1 cellular context compared by ENCODE assay signal in genomic region chr22:41682033-41682807, GRCh38.
TF ChIP-seq lines count a peak whose summit lies in the region.

No MANE protein-coding gene starts in this region.

TF ChIP-seq in WTC11, 78 proteins besides CTCF, POLR2A, EP300 and RAD21 (continued from another document):
- no peak for TF ChIP-seq GRHL2 (CRISPR knock-in tag; IDR thresholded peaks at IDR 0.05; ENCODE audit: insufficient replicate concordance, severe bottlenecking)
- TF ChIP-seq ZNF263 (CRISPR knock-in tag; IDR thresholded peaks at IDR 0.05; ENCODE audit: low read depth) = no peak
- no peak for TF ChIP-seq KAT7 (CRISPR knock-in tag; IDR thresholded peaks at IDR 0.05; ENCODE audit: borderline replicate concordance)
- TF ChIP-seq, protein P1, sequence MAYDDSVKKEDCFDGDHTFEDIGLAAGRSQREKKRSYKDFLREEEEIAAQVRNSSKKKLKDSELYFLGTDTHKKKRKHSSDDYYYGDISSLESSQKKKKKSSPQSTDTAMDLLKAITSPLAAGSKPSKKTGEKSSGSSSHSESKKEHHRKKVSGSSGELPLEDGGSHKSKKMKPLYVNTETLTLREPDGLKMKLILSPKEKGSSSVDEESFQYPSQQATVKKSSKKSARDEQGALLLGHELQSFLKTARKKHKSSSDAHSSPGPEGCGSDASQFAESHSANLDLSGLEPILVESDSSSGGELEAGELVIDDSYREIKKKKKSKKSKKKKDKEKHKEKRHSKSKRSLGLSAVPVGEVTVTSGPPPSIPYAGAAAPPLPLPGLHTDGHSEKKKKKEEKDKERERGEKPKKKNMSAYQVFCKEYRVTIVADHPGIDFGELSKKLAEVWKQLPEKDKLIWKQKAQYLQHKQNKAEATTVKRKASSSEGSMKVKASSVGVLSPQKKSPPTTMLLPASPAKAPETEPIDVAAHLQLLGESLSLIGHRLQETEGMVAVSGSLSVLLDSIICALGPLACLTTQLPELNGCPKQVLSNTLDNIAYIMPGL (CRISPR knock-in tag; IDR thresholded peaks at IDR 0.05) = no peak
- no peak for TF ChIP-seq JUN (CRISPR knock-in tag; IDR thresholded peaks at IDR 0.05)
- TF ChIP-seq FOXK1 (CRISPR knock-in tag; IDR thresholded peaks at IDR 0.05) = peak; percentile 68; the same call in 1 of the 2 replicates
- TF ChIP-seq USF1 (CRISPR knock-in tag; IDR thresholded peaks at IDR 0.05) = no peak
- TF ChIP-seq STAT6 (CRISPR knock-in tag; conservative IDR thresholded peaks at IDR 0.05; ENCODE audit: low read depth) = no peak
- TF ChIP-seq ETV6 (CRISPR knock-in tag; IDR thresholded peaks at IDR 0.05) = no peak
- TF ChIP-seq ZNF423 (CRISPR knock-in tag; IDR thresholded peaks at IDR 0.05) = no peak
- TF ChIP-seq NFATC4 (CRISPR knock-in tag; IDR thresholded peaks at IDR 0.05) = no peak
- no peak for TF ChIP-seq ZNF416 (CRISPR knock-in tag; IDR thresholded peaks at IDR 0.05)
- TF ChIP-seq IRF2 (CRISPR knock-in tag; IDR thresholded peaks at IDR 0.05; ENCODE audit: borderline replicate concordance, low read depth) = no peak
- no peak for TF ChIP-seq ZNF425 (CRISPR knock-in tag; conservative IDR thresholded peaks at IDR 0.05)
- TF ChIP-seq SOX15 (CRISPR knock-in tag; IDR thresholded peaks at IDR 0.05) = no peak
- TF ChIP-seq ZNF138 (CRISPR knock-in tag; conservative IDR thresholded peaks at IDR 0.05) = no peak
- no peak for TF ChIP-seq E2F4 (CRISPR knock-in tag; IDR thresholded peaks at IDR 0.05; ENCODE audit: borderline replicate concordance, low read depth)
- TF ChIP-seq SP1 (CRISPR knock-in tag; conservative IDR thresholded peaks at IDR 0.05) = peak; percentile 34; the same call in 1 of the 2 replicates
- no peak for TF ChIP-seq ZNF317 (CRISPR knock-in tag; IDR thresholded peaks at IDR 0.05; ENCODE audit: borderline replicate concordance, low read depth)
- TF ChIP-seq ELF4 (CRISPR knock-in tag; IDR thresholded peaks at IDR 0.05; ENCODE audit: low read depth) = no peak
- no peak for TF ChIP-seq HMGA2 (CRISPR knock-in tag; IDR thresholded peaks at IDR 0.05)
- TF ChIP-seq FOXJ3 (CRISPR knock-in tag; IDR thresholded peaks at IDR 0.05; ENCODE audit: borderline replicate concordance) = no peak
- TF ChIP-seq FOXP1 (CRISPR knock-in tag; IDR thresholded peaks at IDR 0.05; ENCODE audit: borderline replicate concordance) = peak; percentile 59; the same call in 1 of the 2 replicates
- TF ChIP-seq MXD4 (CRISPR knock-in tag; IDR thresholded peaks at IDR 0.05; ENCODE audit: borderline replicate concordance) = no peak
- peak; percentile 60 for TF ChIP-seq MAX (CRISPR knock-in tag; IDR thresholded peaks at IDR 0.05)
